1 cellular context compared by ENCODE assay signal in the genomic region with DNA sequence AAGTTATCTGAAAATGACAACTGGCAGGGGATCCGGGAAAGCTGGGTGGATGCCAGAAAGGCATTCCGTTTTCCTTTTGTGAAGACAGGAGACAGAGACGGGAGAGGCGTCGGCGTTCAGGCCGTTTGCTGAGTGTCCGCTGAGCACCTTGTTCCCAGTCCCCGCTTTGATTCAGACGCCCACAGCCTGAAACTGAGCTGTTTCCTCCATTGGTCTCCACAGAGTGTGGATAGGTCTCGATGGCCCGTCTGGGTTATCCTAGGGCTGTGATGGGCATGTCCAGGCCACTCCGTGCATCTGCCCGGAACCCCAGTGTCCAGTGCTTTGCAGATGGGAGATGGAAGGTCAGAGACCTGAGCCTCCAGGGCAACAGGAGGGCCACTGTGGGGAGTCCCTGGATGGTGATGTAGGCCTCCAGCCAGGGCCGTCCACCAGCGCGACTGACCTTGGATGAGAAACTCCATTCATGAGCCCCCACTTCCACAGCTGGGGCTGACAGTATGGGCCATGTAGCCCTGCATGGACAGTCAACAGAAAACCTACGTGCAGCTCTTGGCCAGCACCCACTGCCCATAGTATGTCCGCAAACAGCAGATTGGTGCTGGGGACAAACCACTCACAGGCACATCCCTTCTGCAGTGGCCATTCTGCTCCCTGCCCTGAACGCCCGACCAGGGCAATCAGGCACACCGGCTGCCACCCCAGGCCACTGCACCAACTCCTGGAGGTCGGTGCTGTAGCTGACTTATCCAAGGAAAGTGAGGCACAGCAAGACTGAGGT.
TF ChIP-seq lines count a peak whose summit lies in the region.

No MANE protein-coding gene starts in this region.

TF ChIP-seq in WTC11, 78 proteins besides CTCF, POLR2A, EP300 and RAD21 (continued from another document):
- TF ChIP-seq STAT6 (CRISPR knock-in tag; conservative IDR thresholded peaks at IDR 0.05; ENCODE audit: low read depth) (no peak), ZNF416 (CRISPR knock-in tag; IDR thresholded peaks at IDR 0.05) (no peak), ZNF138 (CRISPR knock-in tag; conservative IDR thresholded peaks at IDR 0.05) (no peak), USF2 (CRISPR knock-in tag; IDR thresholded peaks at IDR 0.05) (no peak), GTF2I (CRISPR knock-in tag; conservative IDR thresholded peaks at IDR 0.05) (no peak), ATF1 (CRISPR knock-in tag; IDR thresholded peaks at IDR 0.05) (no peak), ELF4 (CRISPR knock-in tag; IDR thresholded peaks at IDR 0.05; ENCODE audit: low read depth) (no peak), SMAD4 (CRISPR knock-in tag; IDR thresholded peaks at IDR 0.05) (no peak), HMGA2 (CRISPR knock-in tag; IDR thresholded peaks at IDR 0.05) (no peak), TEAD4 (CRISPR knock-in tag; IDR thresholded peaks at IDR 0.05) (no peak)
- TF ChIP-seq, protein P1, sequence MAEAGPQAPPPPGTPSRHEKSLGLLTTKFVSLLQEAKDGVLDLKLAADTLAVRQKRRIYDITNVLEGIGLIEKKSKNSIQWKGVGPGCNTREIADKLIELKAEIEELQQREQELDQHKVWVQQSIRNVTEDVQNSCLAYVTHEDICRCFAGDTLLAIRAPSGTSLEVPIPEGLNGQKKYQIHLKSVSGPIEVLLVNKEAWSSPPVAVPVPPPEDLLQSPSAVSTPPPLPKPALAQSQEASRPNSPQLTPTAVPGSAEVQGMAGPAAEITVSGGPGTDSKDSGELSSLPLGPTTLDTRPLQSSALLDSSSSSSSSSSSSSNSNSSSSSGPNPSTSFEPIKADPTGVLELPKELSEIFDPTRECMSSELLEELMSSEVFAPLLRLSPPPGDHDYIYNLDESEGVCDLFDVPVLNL (CRISPR knock-in tag; IDR thresholded peaks at IDR 0.05; ENCODE audit: borderline replicate concordance, low read depth): no peak
- TF ChIP-seq, protein P2, sequence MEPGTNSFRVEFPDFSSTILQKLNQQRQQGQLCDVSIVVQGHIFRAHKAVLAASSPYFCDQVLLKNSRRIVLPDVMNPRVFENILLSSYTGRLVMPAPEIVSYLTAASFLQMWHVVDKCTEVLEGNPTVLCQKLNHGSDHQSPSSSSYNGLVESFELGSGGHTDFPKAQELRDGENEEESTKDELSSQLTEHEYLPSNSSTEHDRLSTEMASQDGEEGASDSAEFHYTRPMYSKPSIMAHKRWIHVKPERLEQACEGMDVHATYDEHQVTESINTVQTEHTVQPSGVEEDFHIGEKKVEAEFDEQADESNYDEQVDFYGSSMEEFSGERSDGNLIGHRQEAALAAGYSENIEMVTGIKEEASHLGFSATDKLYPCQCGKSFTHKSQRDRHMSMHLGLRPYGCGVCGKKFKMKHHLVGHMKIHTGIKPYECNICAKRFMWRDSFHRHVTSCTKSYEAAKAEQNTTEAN (CRISPR knock-in tag; IDR thresholded peaks at IDR 0.05): no peak
- TF ChIP-seq, protein P3, sequence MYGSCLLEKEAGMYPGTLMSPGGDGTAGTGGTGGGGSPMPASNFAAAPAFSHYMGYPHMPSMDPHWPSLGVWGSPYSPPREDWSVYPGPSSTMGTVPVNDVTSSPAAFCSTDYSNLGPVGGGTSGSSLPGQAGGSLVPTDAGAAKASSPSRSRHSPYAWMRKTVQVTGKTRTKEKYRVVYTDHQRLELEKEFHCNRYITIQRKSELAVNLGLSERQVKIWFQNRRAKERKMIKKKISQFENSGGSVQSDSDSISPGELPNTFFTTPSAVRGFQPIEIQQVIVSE (CRISPR knock-in tag; IDR thresholded peaks at IDR 0.05; ENCODE audit: borderline replicate concordance): no peak
